In the genomic region with DNA sequence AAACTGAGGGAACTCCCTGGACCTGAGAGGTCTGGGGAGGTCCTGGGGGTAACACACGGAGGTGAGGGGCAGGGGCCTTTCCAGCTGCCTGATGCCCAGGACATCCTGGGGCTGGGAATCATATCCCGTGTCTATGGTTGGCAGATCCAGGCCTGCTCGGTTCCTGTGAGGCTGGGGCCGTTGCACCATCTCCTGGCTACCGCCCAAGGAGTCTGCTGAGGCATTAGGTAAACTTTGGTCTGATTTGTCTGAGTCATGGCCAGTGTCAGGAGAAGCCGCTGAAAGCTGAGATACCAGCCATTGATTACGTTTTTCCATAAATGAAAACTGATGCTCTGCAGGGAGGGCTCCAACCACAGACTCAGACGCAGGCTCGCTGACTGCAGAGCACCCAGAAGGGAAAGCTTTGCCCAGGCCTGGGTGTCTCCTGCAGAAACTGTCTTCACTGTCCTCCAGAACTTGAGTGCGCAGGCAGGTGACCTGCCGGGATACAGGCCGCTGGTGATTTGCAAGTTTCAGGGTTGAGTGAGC, we compare ENCODE assay signal across 8 cellular contexts. TPM values are rescaled to one million over a fixed set of nuclear protein-coding genes. Genes with fewer than 3 reads are reported as not detected.
DNase-seq lines count a peak whose midpoint lies in the region; ATAC-seq and TF ChIP-seq lines count a peak whose summit lies in the region.

No MANE protein-coding gene starts in this region.

- peaks cover 7% of the 10 kb centered on the region for H3K36me3 Mint-ChIP-seq in mesothelial cell of epicardium

- H3K4me1 ChIP-seq in breast epithelium, result peaks cover 13 to 15% of the 10 kb centered on the region in 2 donors

- DNase-seq in ACHN (peak; percentile 96), MG63 (peak; percentile 98), breast epithelium (ENCODE audit: low spot score in 2 of 2) (peak; percentile 92), mesothelial cell of epicardium (ENCODE audit: low spot score in 2 of 2, unreplicated experiment in 2 of 2) (no peak), cerebellum (ENCODE audit: low spot score) (no peak), NCI-H82 (lab: John Stamatoyannopoulos, UW) (no peak)

- H3K4me3 Mint-ChIP-seq in mesothelial cell of epicardium, result no peak overlapping the region

- H3K9me3 ChIP-seq in MG63 (no peaks in the 10 kb centered on the region), breast epithelium (no peaks in the 10 kb centered on the region)

- H3K27ac ChIP-seq in breast epithelium, result peak overlapping the region; percentile 84 to 92

- H3K36me3 ChIP-seq in MG63, result peaks cover 15% of the 10 kb centered on the region
- H3K36me3 ChIP-seq in breast epithelium, result no peaks in the 10 kb centered on the region

- in situ Hi-C loops in ACHN (cut with HindIII; ENCODE audit: low pct_ligation_motif_present, low pct_unique_long_range_greater_than_20kb, low sequenced_read_pairs), result no loop called here

- intact Hi-C loops in breast epithelium (cut with DNase I; ENCODE audit: low total_unique reads), result loop anchor here (10.0 kb wide), 1 partner anchor 917 kb away; no protein-coding TSS in a partner anchor

- H3K9me3 Mint-ChIP-seq in mesothelial cell of epicardium, result no peaks in the 10 kb centered on the region

- no peak for TF ChIP-seq CTCF in breast epithelium (IDR thresholded peaks at IDR 0.05)
- TF ChIP-seq CTCF in mesothelial cell of epicardium (IDR thresholded peaks at IDR 0.05; ENCODE audit: unreplicated experiment), result no peak

- H3K27me3 Mint-ChIP-seq in mesothelial cell of epicardium (ENCODE audit: low read depth), result no peaks in the 10 kb centered on the region

- H3K27me3 ChIP-seq in MG63 (no peaks in the 10 kb centered on the region), breast epithelium (no peaks in the 10 kb centered on the region)

- no peak for TF ChIP-seq POLR2A in breast epithelium (IDR thresholded peaks at IDR 0.05)

- H3K27ac Mint-ChIP-seq in mesothelial cell of epicardium, result peak overlapping the region; percentile 40

- peaks cover 36% of the 10 kb centered on the region for H3K4me1 Mint-ChIP-seq in mesothelial cell of epicardium

- H3K4me3 ChIP-seq in MG63 (no peak overlapping the region), breast epithelium (peak overlapping the region in 1 of 3 donors; percentile 45)

- ATAC-seq in GM19023 (IDR thresholded peaks at IDR 0.05; ENCODE audit: unreplicated experiment) (no peak), GM21737 (IDR thresholded peaks at IDR 0.05; ENCODE audit: unreplicated experiment) (no peak)

RNA-seq across cellular contexts. Expression of gene TRAF3IP2, which starts 14.2 kb away (rescaled TPM):
- total RNA-seq in MG63 (2014; rRNA removed; shearing (Covaris generic); ENCODE audit: low replicate concordance), result 12.6 and 20.3 TPM in 2 replicates
- 10 to 100 TPM; 28.2 to 42.9 (median 41.6) TPM for total RNA-seq in breast epithelium
- total RNA-seq in mesothelial cell of epicardium, result 29.9 to 32.0 TPM (median 30.5 TPM) in 3 replicates
- total RNA-seq in cerebellum, result 7.7 TPM

Comparison
In these comparisons a context has a peak if more than half of its experiments do, and no peak if none do; other contexts are left out.
1. DNase-seq: peak in ACHN (single experiment), MG63 (single experiment) and breast epithelium (2 of 2); none in mesothelial cell of epicardium (0 of 2), cerebellum (single experiment) and NCI-H82 (single experiment).